In genomic region chr13:106917024-106917491, GRCh38 we compare ENCODE assay signal across 10 cellular contexts.
DNase-seq lines count a peak whose midpoint lies in the region; ATAC-seq, FAIRE-seq and TF ChIP-seq lines count a peak whose summit lies in the region.
"Had no signal": no experiment of that assay in that cellular context is flagged by ENCODE, and none has a peak within 500 bp of the region (broad histone marks: within the 10 kb centered on the region; RNA-seq: fewer than 3 reads in every experiment).

No MANE protein-coding gene starts in this region.

- peaks cover 2% of the 10 kb centered on the region; the same call in 1 of the 2 replicates for H3K23me2 ChIP-seq in H1 (ENCODE audit: low read depth, low read length)

- H3K36me3 Mint-ChIP-seq in mesothelial cell of epicardium = no peaks in the 10 kb centered on the region

- no peaks in the 10 kb centered on the region for H3K27me3 Mint-ChIP-seq in mesothelial cell of epicardium (ENCODE audit: low read depth)

- no peaks in the 10 kb centered on the region for H4K20me1 ChIP-seq in IMR-90 (ENCODE audit: insufficient read depth, low read length)
- no peaks in the 10 kb centered on the region for H4K20me1 ChIP-seq in H1 (replicated peaks in 1 of 2; ENCODE audit: control insufficient read depth in 1 of 2, insufficient read depth in 2 of 2, low read length in 2 of 2)

- H2BK5ac ChIP-seq in IMR-90 (ENCODE audit: low read depth, low read length, poor library complexity, severe bottlenecking) (no peak overlapping the region), H1 (ENCODE audit: low read depth, low read length) (0 out of 2 replicates have a peak overlapping the region, but pooled peaks have one; percentile 44)

- no peaks in the 10 kb centered on the region for H3K4me1 ChIP-seq in IMR-90 (ENCODE audit: control insufficient read depth, insufficient read depth, low read length)
- peaks cover 0 to 18% (median 10%) of the 10 kb centered on the region in 4 experiments for H3K4me1 ChIP-seq in H1 (replicated peaks in 1 of 4; ENCODE audit: control insufficient read depth in 3 of 4, insufficient read depth in 4 of 4, low read length in 3 of 4)
- peaks cover 0 to 34% (median 11%) of the 10 kb centered on the region in 4 donors for H3K4me1 ChIP-seq in tibial artery

- H4K5ac ChIP-seq in IMR-90 (ENCODE audit: low read depth, low read length) (no peak overlapping the region), H1 (ENCODE audit: insufficient read length, low read depth, low read length) (no peak overlapping the region)

- H2AFZ ChIP-seq in IMR-90 (replicated peaks; ENCODE audit: low read length, poor library complexity) = peak overlapping the region; percentile 96
- no peak overlapping the region for H2AFZ ChIP-seq in H1 (ENCODE audit: low read length)

- H4K8ac ChIP-seq in IMR-90 (ENCODE audit: low read depth in 2 of 2, low read length in 2 of 2) (peak overlapping the region in 1 of 2 experiments; percentile 11; a peak in 1 of 4 replicates), H1 (ENCODE audit: extremely low read depth, insufficient read depth, low read length) (peak overlapping the region; percentile 93)

- H3K9me3 Mint-ChIP-seq in mesothelial cell of epicardium = peaks cover 6% of the 10 kb centered on the region

- no peaks in the 10 kb centered on the region for H3K36me3 ChIP-seq in IMR-90 (ENCODE audit: control insufficient read depth, insufficient read depth, low read length)
- H3K36me3 ChIP-seq in H1 (ENCODE audit: control insufficient read depth in 2 of 4, insufficient read depth in 4 of 4, low read length in 3 of 4) = no peaks in the 10 kb centered on the region
- no peaks in the 10 kb centered on the region for H3K36me3 ChIP-seq in tibial artery

- H3K14ac ChIP-seq in IMR-90 (replicated peaks; ENCODE audit: low read depth, low read length) = no peak overlapping the region
- no peak overlapping the region for H3K14ac ChIP-seq in H1 (ENCODE audit: insufficient read length)

- H3K4me1 Mint-ChIP-seq in mesothelial cell of epicardium = peaks cover 46% of the 10 kb centered on the region

- no peaks in the 10 kb centered on the region for H3K79me1 ChIP-seq in IMR-90 (ENCODE audit: low read depth in 1 of 2, low read length in 2 of 2)
- no peaks in the 10 kb centered on the region for H3K79me1 ChIP-seq in H1 (ENCODE audit: low read depth, low read length)

- no peak overlapping the region for H3K23ac ChIP-seq in IMR-90 (ENCODE audit: low read depth, low read length)
- no peak overlapping the region for H3K23ac ChIP-seq in H1 (ENCODE audit: insufficient read length)

- POLR2A ChIA-PET in IMR-90 (lab: Charles Lee; ENCODE audit: unreplicated experiment) = no interaction called here
- POLR2A ChIA-PET in H1 (lab: Charles Lee; ENCODE audit: partially characterized antibody) = no interaction called here

- no peak overlapping the region for H2AK9ac ChIP-seq in IMR-90 (replicated peaks; ENCODE audit: low read depth, low read length, poor library complexity)

- no peaks in the 10 kb centered on the region; the same call in none of the 2 replicates for H3K27me3 ChIP-seq in IMR-90 (ENCODE audit: control insufficient read depth, insufficient read depth, low read length)
- H3K27me3 ChIP-seq in H1 (replicated peaks in 1 of 4; ENCODE audit: control insufficient read depth in 3 of 4, extremely low read depth in 1 of 4, insufficient read depth in 3 of 4, low read length in 3 of 4) = no peaks in the 10 kb centered on the region; a peak in 1 of 7 replicates
- H3K27me3 ChIP-seq in tibial artery = no peaks in the 10 kb centered on the region

- H2BK20ac ChIP-seq in IMR-90 (ENCODE audit: low read depth, low read length) (no peak overlapping the region), H1 (ENCODE audit: low read length) (no peak overlapping the region)

- no TSS peak for BruUV-seq in IMR-90 (replicated peaks; lab: Mats Ljungman, UMichigan)

- peak overlapping the region; percentile 87; the same call in 1 of the 2 replicates for H2BK12ac ChIP-seq in H1 (ENCODE audit: low read depth, low read length)

- H3K4ac ChIP-seq in IMR-90 (ENCODE audit: low read depth, low read length) (no peak overlapping the region), H1 (replicated peaks; ENCODE audit: insufficient read length, low read depth, low read length) (no peak overlapping the region)

- H3K4me3 ChIP-seq in IMR-90 (ENCODE audit: insufficient read depth, low read depth, low read length) = peak overlapping the region; percentile 70; the same call in 1 of the 2 replicates
- peak overlapping the region; percentile 21 to 62 (median 26); a peak in 6 of 8 replicates for H3K4me3 ChIP-seq in H1 (ENCODE audit: extremely low read depth in 1 of 4, insufficient read depth in 2 of 4, low read depth in 3 of 4, low read length in 4 of 4)
- H3K4me3 ChIP-seq in tibial artery = peak overlapping the region; percentile 67 to 79

- H3K27ac Mint-ChIP-seq in mesothelial cell of epicardium = peak overlapping the region; percentile 88

- H2AK5ac ChIP-seq in IMR-90 (ENCODE audit: low read depth, low read length) (no peak overlapping the region), H1 (ENCODE audit: low read depth, low read length) (0 out of 2 replicates have a peak overlapping the region, but pooled peaks have one; percentile 60)

- no peak for TF ChIP-seq EP300 in H1 (IDR thresholded peaks at IDR 0.05; ENCODE audit: borderline replicate concordance in 1 of 2, low read depth in 2 of 2, low read length in 2 of 2)

- H3K9ac ChIP-seq in IMR-90 (ENCODE audit: low read depth, low read length) (no peak overlapping the region), H1 (replicated peaks in 1 of 4; ENCODE audit: extremely low read depth in 1 of 4, low read depth in 3 of 4, low read length in 3 of 4) (no peak overlapping the region; a peak in 1 of 7 replicates)

- in situ Hi-C loops in IMR-90 (cut with MboI; ENCODE audit: low sequenced_read_pairs) = loop anchor here (25.0 kb wide), 1 partner anchor 195 kb away; no protein-coding TSS in a partner anchor

- H4K91ac ChIP-seq in IMR-90 (ENCODE audit: insufficient read depth, low read depth, low read length) (no peak overlapping the region), H1 (replicated peaks; ENCODE audit: insufficient read length, low read length) (peak overlapping the region; percentile 25)

- H3K9me1 ChIP-seq in IMR-90 (ENCODE audit: insufficient read depth, low read length) = no peaks in the 10 kb centered on the region

- dilution Hi-C loops in IMR-90 (cut with HindIII; ENCODE audit: low sequenced_read_pairs, unreplicated experiment) = no loop called here

- no peak overlapping the region for H2BK15ac ChIP-seq in IMR-90 (ENCODE audit: low read depth, low read length)
- H2BK15ac ChIP-seq in H1 (ENCODE audit: low read length) = no peak overlapping the region

- TF ChIP-seq POLR2A in IMR-90 (IDR thresholded peaks at IDR 0.05; ENCODE audit: low read depth, low read length) (no peak), H1 (IDR thresholded peaks at IDR 0.05; ENCODE audit: control extremely low read depth in 1 of 2, low read depth in 2 of 2, low read length in 2 of 2) (no peak), GM18505 (IDR thresholded peaks at IDR 0.05; ENCODE audit: borderline replicate concordance, extremely low read depth, insufficient read depth, insufficient read length) (no peak)

- TF ChIP-seq RAD21 in IMR-90 (IDR thresholded peaks at IDR 0.05; ENCODE audit: low read length) = no peak
- no peak; a peak in 1 of 4 replicates for TF ChIP-seq RAD21 in H1 (IDR thresholded peaks at IDR 0.05 in 1 of 2, conservative IDR thresholded peaks at IDR 0.05 in 1 of 2; ENCODE audit: low read depth in 2 of 2, low read length in 2 of 2)

- DNase-seq in IMR-90 (no peak), H1 (ENCODE audit: low read depth in 1 of 2, low spot score in 2 of 2) (peak in 1 of 2 experiments; percentile 58), mesothelial cell of epicardium (ENCODE audit: low spot score in 2 of 2, unreplicated experiment in 2 of 2) (no peak), tibial artery (no peak), DMS 273 treated with DMSO at 0.1 percent for 48 hours (lab: John Stamatoyannopoulos, UW) (no peak)
- DNase-seq: activated CD8-positive, alpha-beta memory T cell treated with anti-CD3 and anti-CD28 coated beads, Interleukin-2, amount 50 U/mL, for 48 hours; SIG-M5 had no signal

- peak overlapping the region; percentile 77 for H3K4me3 Mint-ChIP-seq in mesothelial cell of epicardium

- no peak overlapping the region for H2BK120ac ChIP-seq in IMR-90 (ENCODE audit: low read depth, low read length)
- H2BK120ac ChIP-seq in H1 (replicated peaks; ENCODE audit: low read depth, low read length) = peak overlapping the region; percentile 79

- H3K27ac ChIP-seq in IMR-90 (ENCODE audit: insufficient read depth, low read length) (no peak overlapping the region), H1 (ENCODE audit: low read depth, low read length) (no peak overlapping the region), tibial artery (peak overlapping the region; percentile 84 to 89)

- intact Hi-C loops in IMR-90 (cut with micrococcal nuclease) (loop anchor here (5.0 kb wide), 1 partner anchor 350 kb away; the partner anchor contains the start of gene ARGLU1), tibial artery (cut with DNase I; ENCODE audit: low total_unique reads) (loop anchor here (5.0 kb wide), 1 partner anchor 350 kb away; the partner anchor contains the start of gene ARGLU1)

- no peak for FAIRE-seq in H1 (lab: Jason Lieb, UNC)
- FAIRE-seq: frontal cortex had no signal

- no peak for ATAC-seq in IMR-90 (ENCODE audit: low read depth)
- ATAC-seq in GM18505 (IDR thresholded peaks at IDR 0.05; ENCODE audit: unreplicated experiment) = no peak
- no peak for ATAC-seq in GM18873 (IDR thresholded peaks at IDR 0.05; ENCODE audit: low FRiP score, unreplicated experiment)

- H3K4me2 ChIP-seq in IMR-90 (ENCODE audit: low read depth, low read length) = no peak overlapping the region
- peak overlapping the region; percentile 51 to 84 for H3K4me2 ChIP-seq in H1 (ENCODE audit: insufficient read depth in 1 of 2, low read depth in 2 of 2, low read length in 2 of 2)

- no peaks in the 10 kb centered on the region for H3K9me3 ChIP-seq in IMR-90 (ENCODE audit: control insufficient read depth, insufficient read depth, low read length)
- H3K9me3 ChIP-seq in H1 (ENCODE audit: insufficient read depth in 2 of 2, low read depth in 1 of 2, low read length in 1 of 2) = no peaks in the 10 kb centered on the region
- no peaks in the 10 kb centered on the region for H3K9me3 ChIP-seq in tibial artery

- H3K18ac ChIP-seq in IMR-90 (ENCODE audit: low read depth, low read length) = no peak overlapping the region
- no peak overlapping the region; the same call in 1 of the 2 replicates for H3K18ac ChIP-seq in H1 (ENCODE audit: extremely low read depth, low read length)

- H3K56ac ChIP-seq in IMR-90 (ENCODE audit: extremely low read depth, insufficient read depth, low read length) (no peak overlapping the region), H1 (replicated peaks; ENCODE audit: insufficient read length, low read depth, low read length) (no peak overlapping the region)

- no peak for TF ChIP-seq CTCF in IMR-90 (conservative IDR thresholded peaks at IDR 0.05; ENCODE audit: low read depth, low read length)
- no peak for TF ChIP-seq CTCF in H1 (IDR thresholded peaks at IDR 0.05; ENCODE audit: control extremely low read depth in 1 of 3, insufficient read depth in 1 of 3, low read depth in 1 of 3, low read length in 3 of 3)
- TF ChIP-seq CTCF in mesothelial cell of epicardium (IDR thresholded peaks at IDR 0.05; ENCODE audit: unreplicated experiment) = no peak
- no peak for TF ChIP-seq CTCF in tibial artery (IDR thresholded peaks at IDR 0.05)

- no peaks in the 10 kb centered on the region for H3K79me2 ChIP-seq in H1 (ENCODE audit: control insufficient read depth in 1 of 2, insufficient read depth in 2 of 2, low read length in 2 of 2)

- WGBS in IMR-90 (ENCODE audit: extremely low coverage in 2 of 2, insufficient read length in 1 of 2), 2 experiments = 85% methylated on average over 9 of the region's 28 CpGs; no CpG with 5 or more reads in 1 of the 2 experiments
- WGBS in H1 (ENCODE audit: extremely low coverage in 1 of 2, insufficient coverage in 1 of 2, insufficient read length in 1 of 2, insufficient replicate concordance in 2 of 2, low coverage in 1 of 2, low lambda C conversion rate in 2 of 2, missing lambda C conversion rate in 1 of 2), 2 experiments = 28% methylated on average over 21 of the region's 28 CpGs; no CpG with 5 or more reads in 1 of the 2 experiments

- CTCF ChIA-PET in IMR-90 (lab: Yijun Ruan, JAX) (no interaction called here), H1 (lab: Charles Lee; ENCODE audit: partially characterized antibody) (no interaction called here)

Comparison
In these comparisons a context has a peak if more than half of its experiments do, and no peak if none do; other contexts are left out.
1. H3K27ac ChIP-seq: peak in tibial artery (2 of 2); none in IMR-90 (single experiment) and H1 (single experiment).
2. Peak in every context shown above with its lines, with median percentiles within 50 percentile points of each other: H3K4me3 ChIP-seq.